Comparison of ENCODE assay signal across 8 cellular contexts in genomic region chr5:138752951-138753793, GRCh38. TPM values are rescaled to one million over a fixed set of nuclear protein-coding genes. Genes with fewer than 3 reads are reported as not detected.
DNase-seq lines count a peak whose midpoint lies in the region; ATAC-seq and TF ChIP-seq lines count a peak whose summit lies in the region.

Gene CTNNA1, plus strand, starts transcription at chr5:138753425. Its CDS starts 28,500 bp downstream, at chr5:138781925.

- H3K27me3 ChIP-seq in heart left ventricle (no peaks in the 10 kb centered on the region), upper lobe of left lung (no peaks in the 10 kb centered on the region)

- H3K27ac ChIP-seq in C4-2B (peak within 1 kb of the TSS; percentile 91), heart left ventricle (peak within 1 kb of the TSS; percentile 99 to 100 (median 100)), upper lobe of left lung (peak within 1 kb of the TSS; percentile 96 to 100 (median 98))

- H3K4me1 ChIP-seq in heart left ventricle (peaks cover 13 to 41% (median 32%) of the 10 kb centered on the region in 12 donors), upper lobe of left lung (peaks cover 20 to 41% (median 25%) of the 10 kb centered on the region in 4 donors)

- intact Hi-C loops in heart left ventricle (cut with DNase I) = loop anchor here in 3 of 10 donors (2.0 to 5.0 kb wide), 4 partner anchors 91 to 510 kb away; partner anchors contain the start of gene HSPA9 (in 2 of the 3)
- intact Hi-C loops in posterior vena cava (cut with DNase I) = loop anchor here in 1 of 2 donors (10.0 kb wide), 1 partner anchor 178 kb away; the partner anchor contains the start of gene HSPA9

- no peak for DNase-seq in Jurkat, Clone E6-1 (ENCODE audit: low read depth, low spot score)
- DNase-seq in T follicular helper cell (ENCODE audit: low read depth) = peak; percentile 15
- DNase-seq in amniotic epithelial cell (ENCODE audit: low read depth) = peak; percentile 59
- DNase-seq in heart left ventricle = peak; percentile 79 to 92 (median 88)
- DNase-seq in posterior vena cava (ENCODE audit: low spot score) = peak; percentile 92
- peak; percentile 77 to 96 for DNase-seq in upper lobe of left lung

- peak in 1 of 2 donors; percentile 79 for TF ChIP-seq POLR2A in heart left ventricle (IDR thresholded peaks at IDR 0.05)
- peak in 3 of 4 donors; percentile 55 to 88 (median 73) for TF ChIP-seq POLR2A in upper lobe of left lung (IDR thresholded peaks at IDR 0.05)

- peak within 1 kb of the TSS; percentile 67 for H3K4me3 ChIP-seq in Jurkat, Clone E6-1 (ENCODE audit: low read length)
- H3K4me3 ChIP-seq in heart left ventricle (peak within 1 kb of the TSS; percentile 63 to 100 (median 95)), upper lobe of left lung (peak within 1 kb of the TSS; percentile 78 to 96 (median 86))

- TF ChIP-seq CTCF in C4-2B (conservative IDR thresholded peaks at IDR 0.05) (no peak), heart left ventricle (IDR thresholded peaks at IDR 0.05) (peak in 1 of 12 donors; percentile 1), upper lobe of left lung (IDR thresholded peaks at IDR 0.05) (peak in 2 of 6 experiments; percentile 6 to 17)

- H3K36me3 ChIP-seq in heart left ventricle = peaks cover 0 to 18% (median 6%) of the 10 kb centered on the region in 9 donors
- H3K36me3 ChIP-seq in upper lobe of left lung = peaks cover 0 to 9% (median 2%) of the 10 kb centered on the region in 4 donors

- peaks cover 0 to 5% (median 0%) of the 10 kb centered on the region in 12 donors for H3K9me3 ChIP-seq in heart left ventricle
- H3K9me3 ChIP-seq in upper lobe of left lung = no peaks in the 10 kb centered on the region

- ATAC-seq in GM19452 (IDR thresholded peaks at IDR 0.05; ENCODE audit: unreplicated experiment) (peak; percentile 61), heart left ventricle (peak; percentile 64 to 85 (median 78)), upper lobe of left lung (ENCODE audit: low FRiP score in 2 of 2) (peak; percentile 88 to 89)

- TF ChIP-seq EP300 in upper lobe of left lung (IDR thresholded peaks at IDR 0.05) = no peak

- WGBS in heart left ventricle, 4 donors = 0 to 3% (median 1%) methylated on average over 26 to 101 of the region's 102 CpGs
- 0% methylated on average over 44 of the region's 102 CpGs; no CpG with 5 or more reads in 1 of the 2 donors for WGBS in upper lobe of left lung, 2 donors

RNA-seq across cellular contexts. Expression of gene CTNNA1, which starts in this region (rescaled TPM):
- polyA plus RNA-seq in Jurkat, Clone E6-1 (2012; ENCODE audit: insufficient read depth, insufficient read length) = 103 TPM
- 100 to 1,000 TPM; 331 to 460 (median 410) TPM for total RNA-seq in heart left ventricle
- polyA plus RNA-seq in heart left ventricle = 100 to 1,000 TPM; 140 to 282 TPM
- 100 to 1,000 TPM; 361 to 439 TPM for total RNA-seq in posterior vena cava
- total RNA-seq in upper lobe of left lung = 100 to 1,000 TPM; 352 to 505 (median 415) TPM
